In the genomic region with DNA sequence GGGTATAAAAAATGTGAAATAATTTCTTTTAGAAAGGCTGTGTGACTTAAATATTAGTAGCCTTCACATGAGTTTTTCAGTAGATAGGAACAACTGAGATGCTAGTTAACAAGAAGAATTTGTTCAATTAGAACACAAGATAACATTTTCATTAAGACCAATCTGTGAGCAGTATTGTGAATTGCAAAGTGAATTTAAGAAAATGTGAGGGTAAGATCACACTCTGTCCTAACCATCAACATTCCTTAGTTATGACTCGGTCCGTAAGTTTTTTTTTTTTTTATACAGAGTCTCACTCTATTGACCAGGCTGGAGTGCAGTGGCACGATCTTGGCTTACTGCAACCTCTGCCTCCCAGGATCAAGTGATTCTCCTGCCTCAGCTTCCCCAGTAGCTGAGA, we compare ENCODE assay signal across 21 cellular contexts.
A peak's percentile ranks its signal among the peaks of the same experiment; 100 is the strongest.
DNase-seq lines count a peak whose midpoint lies in the region; FAIRE-seq and TF ChIP-seq lines count a peak whose summit lies in the region.
"Had no signal": no experiment of that assay in that cellular context is flagged by ENCODE, and none has a peak within 500 bp of the region (broad histone marks: within the 10 kb centered on the region; RNA-seq: fewer than 3 reads in every experiment).

No MANE protein-coding gene starts in this region.

- H3K27me3 ChIP-seq in mesenchymal stem cell (ENCODE audit: control insufficient read depth in 1 of 2, insufficient read depth in 1 of 2, low read length in 2 of 2) (peaks cover 0 to 45% of the 10 kb centered on the region in 2 experiments), WERI-Rb-1 (ENCODE audit: insufficient read depth, low read depth, severe bottlenecking) (no peaks in the 10 kb centered on the region)
- H3K27me3 ChIP-seq: colonic mucosa, testis had no signal

- no peak overlapping the region for H2AK5ac ChIP-seq in mesenchymal stem cell (ENCODE audit: low read length, severe bottlenecking)

- H3K4me3 ChIP-seq in choroid plexus epithelial cell (ENCODE audit: low read depth, low read length) (no peak overlapping the region), mesenchymal stem cell (ENCODE audit: insufficient read depth in 1 of 2, low read depth in 1 of 2, low read length in 2 of 2) (no peak overlapping the region), WERI-Rb-1 (ENCODE audit: low read depth, low read length) (no peak overlapping the region)
- H3K4me3 ChIP-seq: colonic mucosa, testis had no signal

- no peak overlapping the region for H4K8ac ChIP-seq in mesenchymal stem cell (ENCODE audit: low read length)

- H2BK5ac ChIP-seq in mesenchymal stem cell (ENCODE audit: low read depth, low read length, poor library complexity, severe bottlenecking) = no peak overlapping the region

- H3K9ac ChIP-seq in mesenchymal stem cell (ENCODE audit: low read length) = no peak overlapping the region

- no peak overlapping the region for H4K91ac ChIP-seq in mesenchymal stem cell (ENCODE audit: low read length)

- H3K27ac Mint-ChIP-seq in T-helper 2 cell treated with Interferon-gamma antibody and Interleukin-4, amounts not matched to agents 5 μg/mL and 100 μg/mL, for 36 hours = no peak overlapping the region
- no peak overlapping the region for H3K27ac Mint-ChIP-seq in glutamatergic neuron (ENCODE audit: unreplicated experiment)
- H3K27ac Mint-ChIP-seq: activated CD4-positive, alpha-beta T cell treated with anti-CD3 and anti-CD28 coated beads for 36 hours; activated T-cell treated with anti-CD3 and anti-CD28 coated beads, Interleukin-2, amount 50 U/mL, for 72 hours; memory B cell; naive thymus-derived CD8-positive, alpha-beta T cell; stimulated activated effector memory CD8-positive, alpha-beta T cell treated with anti-CD3 and anti-CD28 coated beads, Interleukin-12 subunit alpha, Interleukin-12 subunit beta, amount 100 ng/mL, for 72 hours had no signal

- no peaks in the 10 kb centered on the region for H3K27me3 Mint-ChIP-seq in T-helper 2 cell treated with Interferon-gamma antibody and Interleukin-4, amounts not matched to agents 5 μg/mL and 100 μg/mL, for 36 hours (ENCODE audit: low read depth)
- peaks cover 2% of the 10 kb centered on the region for H3K27me3 Mint-ChIP-seq in glutamatergic neuron (ENCODE audit: unreplicated experiment)
- H3K27me3 Mint-ChIP-seq: memory B cell had no signal

- H2BK120ac ChIP-seq in mesenchymal stem cell (ENCODE audit: low read depth, low read length) = no peak overlapping the region

- H3K14ac ChIP-seq in mesenchymal stem cell (ENCODE audit: low read length in 2 of 2) = no peak overlapping the region

- FAIRE-seq in RCC 7860 (lab: Jason Lieb, UNC) = peak; percentile 91

- H3K4ac ChIP-seq in mesenchymal stem cell (ENCODE audit: low read depth in 1 of 2, low read length in 2 of 2) = no peak overlapping the region

- TF ChIP-seq CTCF in choroid plexus epithelial cell (conservative IDR thresholded peaks at IDR 0.05; ENCODE audit: low read depth, low read length) (no peak), WERI-Rb-1 (IDR thresholded peaks at IDR 0.05; ENCODE audit: low read depth, low read length) (no peak), glutamatergic neuron (IDR thresholded peaks at IDR 0.05; ENCODE audit: partially characterized antibody, unreplicated experiment) (no peak)

- peak; percentile 37 for DNase-seq in EH (ENCODE audit: low read depth)
- DNase-seq in RCC 7860 (ENCODE audit: low spot score) = peak; percentile 56
- peak; percentile 32 for DNase-seq in choroid plexus epithelial cell (ENCODE audit: low read depth)
- DNase-seq in mesenchymal stem cell = peak; percentile 45
- DNase-seq in WERI-Rb-1 = no peak
- DNase-seq in AG08396 (ENCODE audit: low spot score) = no peak
- DNase-seq in T-helper 2 cell treated with Interferon-gamma antibody and Interleukin-4, amounts not matched to agents 5 μg/mL and 100 μg/mL, for 36 hours (ENCODE audit: low spot score) = no peak
- no peak for DNase-seq in glutamatergic neuron
- DNase-seq: activated CD4-positive, alpha-beta T cell treated with anti-CD3 and anti-CD28 coated beads for 36 hours; activated naive CD4-positive, alpha-beta T cell treated with anti-CD3 and anti-CD28 coated beads, Interleukin-2, amount 50 U/mL, for 16 hours; activated T-cell treated with anti-CD3 and anti-CD28 coated beads, Interleukin-2, amount 50 U/mL, for 72 hours; aorta; colonic mucosa; DMS79; H7; naive thymus-derived CD8-positive, alpha-beta T cell; NCI-H1105 treated with DMSO at 0.1 percent for 48 hours; NCI-H524; testis had no signal

- H3K9me3 Mint-ChIP-seq in T-helper 2 cell treated with Interferon-gamma antibody and Interleukin-4, amounts not matched to agents 5 μg/mL and 100 μg/mL, for 36 hours = no peaks in the 10 kb centered on the region
- H3K9me3 Mint-ChIP-seq in glutamatergic neuron (ENCODE audit: unreplicated experiment) = peaks cover 2% of the 10 kb centered on the region
- H3K9me3 Mint-ChIP-seq: stimulated activated effector memory CD8-positive, alpha-beta T cell treated with anti-CD3 and anti-CD28 coated beads, Interleukin-12 subunit alpha, Interleukin-12 subunit beta, amount 100 ng/mL, for 72 hours had no signal

- 18% methylated on average over 3 of the region's 3 CpGs for WGBS in mesenchymal stem cell

- H3K23ac ChIP-seq in mesenchymal stem cell (ENCODE audit: low read length in 2 of 2) = no peak overlapping the region

- no peaks in the 10 kb centered on the region for H3K4me1 Mint-ChIP-seq in T-helper 2 cell treated with Interferon-gamma antibody and Interleukin-4, amounts not matched to agents 5 μg/mL and 100 μg/mL, for 36 hours (ENCODE audit: low read depth)
- H3K4me1 Mint-ChIP-seq in glutamatergic neuron (ENCODE audit: low read depth, unreplicated experiment) = no peaks in the 10 kb centered on the region
- H3K4me1 Mint-ChIP-seq: activated CD4-positive, alpha-beta T cell treated with anti-CD3 and anti-CD28 coated beads for 36 hours; memory B cell; naive thymus-derived CD8-positive, alpha-beta T cell; stimulated activated effector memory CD8-positive, alpha-beta T cell treated with anti-CD3 and anti-CD28 coated beads, Interleukin-12 subunit alpha, Interleukin-12 subunit beta, amount 100 ng/mL, for 72 hours had no signal

- H2AFZ ChIP-seq in mesenchymal stem cell (ENCODE audit: low read depth, low read length) = no peak overlapping the region

- H3K79me1 ChIP-seq in mesenchymal stem cell (replicated peaks; ENCODE audit: low read length, poor library complexity, severe bottlenecking) = no peaks in the 10 kb centered on the region

- H3K9me3 ChIP-seq in mesenchymal stem cell (ENCODE audit: control insufficient read depth, low read length) (peaks cover 8% of the 10 kb centered on the region), WERI-Rb-1 (ENCODE audit: severe bottlenecking) (no peaks in the 10 kb centered on the region)
- H3K9me3 ChIP-seq: colonic mucosa, testis had no signal

- no peak overlapping the region for H2BK15ac ChIP-seq in mesenchymal stem cell (ENCODE audit: low read depth, poor library complexity, severe bottlenecking)

- no peak overlapping the region for H3K18ac ChIP-seq in mesenchymal stem cell (ENCODE audit: low read depth in 1 of 2, low read length in 2 of 2)

- no peak overlapping the region for H2BK12ac ChIP-seq in mesenchymal stem cell (ENCODE audit: low read length in 2 of 2)

- H3K36me3 Mint-ChIP-seq in T-helper 2 cell treated with Interferon-gamma antibody and Interleukin-4, amounts not matched to agents 5 μg/mL and 100 μg/mL, for 36 hours (ENCODE audit: low read depth) = no peaks in the 10 kb centered on the region
- H3K36me3 Mint-ChIP-seq in glutamatergic neuron (ENCODE audit: unreplicated experiment) = no peaks in the 10 kb centered on the region
- H3K36me3 Mint-ChIP-seq: memory B cell; naive thymus-derived CD8-positive, alpha-beta T cell; stimulated activated effector memory CD8-positive, alpha-beta T cell treated with anti-CD3 and anti-CD28 coated beads, Interleukin-12 subunit alpha, Interleukin-12 subunit beta, amount 100 ng/mL, for 72 hours had no signal

- no peak overlapping the region for H3K4me2 ChIP-seq in mesenchymal stem cell (ENCODE audit: low read length, poor library complexity, severe bottlenecking)

- H3K36me3 ChIP-seq in mesenchymal stem cell (ENCODE audit: control insufficient read depth in 1 of 2, insufficient read depth in 2 of 2, low read depth in 1 of 2, low read length in 2 of 2) (no peaks in the 10 kb centered on the region), WERI-Rb-1 (no peaks in the 10 kb centered on the region)
- H3K36me3 ChIP-seq: colonic mucosa had no signal

- H3K27ac ChIP-seq in mesenchymal stem cell (ENCODE audit: low read length, poor library complexity, severe bottlenecking) (no peak overlapping the region), WERI-Rb-1 (no peak overlapping the region)
- H3K27ac ChIP-seq: colonic mucosa, testis had no signal

- H3K4me1 ChIP-seq in mesenchymal stem cell (ENCODE audit: control insufficient read depth, insufficient read depth, low read depth, low read length) = peaks cover 3% of the 10 kb centered on the region
- H3K4me1 ChIP-seq: colonic mucosa, testis had no signal

- H3K4me3 Mint-ChIP-seq in T-helper 2 cell treated with Interferon-gamma antibody and Interleukin-4, amounts not matched to agents 5 μg/mL and 100 μg/mL, for 36 hours = no peak overlapping the region
- H3K4me3 Mint-ChIP-seq in glutamatergic neuron (ENCODE audit: unreplicated experiment) = no peak overlapping the region
- H3K4me3 Mint-ChIP-seq: activated CD4-positive, alpha-beta T cell treated with anti-CD3 and anti-CD28 coated beads for 36 hours; activated T-cell treated with anti-CD3 and anti-CD28 coated beads, Interleukin-2, amount 50 U/mL, for 72 hours; memory B cell; naive thymus-derived CD8-positive, alpha-beta T cell; stimulated activated effector memory CD8-positive, alpha-beta T cell treated with anti-CD3 and anti-CD28 coated beads, Interleukin-12 subunit alpha, Interleukin-12 subunit beta, amount 100 ng/mL, for 72 hours had no signal

Comparison
In these comparisons a context has a peak if more than half of its experiments do, and no peak if none do; other contexts are left out.
1. DNase-seq: peak in EH (single experiment), RCC 7860 (single experiment), choroid plexus epithelial cell (single experiment) and mesenchymal stem cell (single experiment); none in WERI-Rb-1 (single experiment), AG08396 (single experiment), T-helper 2 cell treated with Interferon-gamma antibody and Interleukin-4, amounts not matched to agents 5 μg/mL and 100 μg/mL, for 36 hours (single experiment) and glutamatergic neuron (single experiment).